ENCODE assay signal across 37 cellular contexts in the genomic region with DNA sequence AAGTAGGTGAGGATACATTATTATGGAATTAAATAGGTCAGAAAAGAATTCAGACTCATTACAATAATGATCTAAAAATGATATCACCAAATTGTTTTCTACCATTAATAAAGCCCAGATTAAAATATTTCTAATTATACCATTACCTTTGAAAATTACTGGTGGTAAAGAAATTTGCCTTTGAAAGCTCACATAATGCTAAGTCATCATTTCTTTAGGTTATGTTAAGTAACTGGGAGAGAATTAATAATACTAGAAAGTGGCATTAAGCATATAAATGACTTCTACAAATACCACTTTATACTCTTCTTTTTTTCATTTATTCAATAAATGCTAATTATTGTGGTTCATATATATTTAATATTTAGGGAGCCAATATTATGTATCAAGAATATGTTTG.
"Had no signal": no experiment of that assay in that cellular context is flagged by ENCODE, and none has a peak within 500 bp of the region (broad histone marks: within the 10 kb centered on the region; RNA-seq: fewer than 3 reads in every experiment).

No MANE protein-coding gene starts in this region.

- DNase-seq: activated B cell treated with CpG ODN at 0.5 μM for 24 hours; activated CD4-positive, alpha-beta memory T cell treated with anti-CD3 and anti-CD28 coated beads for 36 hours; activated CD4-positive, alpha-beta T cell treated with anti-CD3 and anti-CD28 coated beads for 4 hours; activated CD4-positive, alpha-beta T cell treated with anti-CD3 and anti-CD28 coated beads, Interleukin-2, amount 10 ng/mL, durations not matched to agents 24 days and 14 days; activated CD4-positive, alpha-beta T cell treated with anti-CD3 and anti-CD28 coated beads, Interleukin-2, amount 50 U/mL, for 1 hour; activated CD4-positive, alpha-beta T cell treated with anti-CD3 and anti-CD28 coated beads, Interleukin-2, amount 50 U/mL, for 4 hours; activated CD4-positive, CD25-positive, alpha-beta regulatory T cell treated with anti-CD3 and anti-CD28 coated beads, Interleukin-2, amount 50 U/mL, for 72 hours; activated CD8-positive, alpha-beta memory T cell treated with anti-CD3 and anti-CD28 coated beads, Interleukin-2, amount 50 U/mL, for 4 hours; activated CD8-positive, alpha-beta T cell treated with anti-CD3 and anti-CD28 coated beads for 36 hours; activated effector memory CD4-positive, alpha-beta T cell treated with anti-CD3 and anti-CD28 coated beads, Interleukin-2, amount 50 U/mL, for 16 hours; activated gamma-delta T cell treated with Interleukin-2 at 50 U/mL for 16 hours; activated naive CD4-positive, alpha-beta T cell; activated naive CD4-positive, alpha-beta T cell treated with anti-CD3 and anti-CD28 coated beads for 36 hours; activated naive CD4-positive, alpha-beta T cell treated with anti-CD3 and anti-CD28 coated beads, Interleukin-2, amount 50 U/mL, for 16 hours; activated naive CD8-positive, alpha-beta T cell treated with anti-CD3 and anti-CD28 coated beads for 36 hours; activated T-cell treated with anti-CD3 and anti-CD28 coated beads for 4 hours; activated T-cell treated with anti-CD3 and anti-CD28 coated beads, Interleukin-2, amount 50 U/mL, for 1 hour; activated T-cell treated with anti-CD3 and anti-CD28 coated beads, Interleukin-2, amount 50 U/mL, for 4 hours; activated T-cell treated with anti-CD3 and anti-CD28 coated beads, Interleukin-2, amount 50 U/mL, for 72 hours; adrenal gland; amniotic stem cell; caudate nucleus; cerebellar nuclear complex; T-helper 2 cell; T-helper 9 cell had no signal

- H3K4me3 Mint-ChIP-seq: activated B cell treated with CpG ODN at 0.5 μM for 24 hours; activated CD4-positive, alpha-beta memory T cell treated with anti-CD3 and anti-CD28 coated beads for 36 hours; activated CD4-positive, alpha-beta T cell treated with anti-CD3 and anti-CD28 coated beads, Interleukin-2, amount 10 ng/mL, durations not matched to agents 24 days and 14 days; activated CD8-positive, alpha-beta T cell treated with anti-CD3 and anti-CD28 coated beads for 36 hours; activated naive CD4-positive, alpha-beta T cell treated with anti-CD3 and anti-CD28 coated beads for 36 hours; activated naive CD8-positive, alpha-beta T cell treated with anti-CD3 and anti-CD28 coated beads for 36 hours; activated T-cell treated with anti-CD3 and anti-CD28 coated beads, Interleukin-2, amount 50 U/mL, for 4 hours; activated T-cell treated with anti-CD3 and anti-CD28 coated beads, Interleukin-2, amount 50 U/mL, for 72 hours; activated T-helper 1 cell treated with anti-CD3 and anti-CD28 coated beads, Interleukin-12 subunit alpha, Interleukin-12 subunit beta, Interleukin-2, Interleukin-4 antibody, amounts not matched to agents 30 ng/mL and 10 ng/mL and 1 ng/mL, durations not matched to agents 14 hours and 24 hours and 36 hours; activated T-helper 17 cell treated with anti-CD3 and anti-CD28 coated beads, Interleukin-2, amount 50 U/mL, for 72 hours; brain; central memory CD8-positive, alpha-beta T cell; T-helper 1 cell treated with Interleukin-12 subunit alpha and Interleukin-12 subunit beta and Interleukin-4 antibody, amounts not matched to agents 30 μg/mL and 1 μg/mL, for 36 hours; T-helper 2 cell treated with Interferon-gamma antibody and Interleukin-4, amounts not matched to agents 5 μg/mL and 100 μg/mL, for 36 hours had no signal

- H3K9me3 ChIP-seq: adrenal gland, ascending aorta had no signal

- H3K4me1 Mint-ChIP-seq: activated B cell treated with CpG ODN at 0.5 μM for 24 hours; activated CD4-positive, alpha-beta T cell treated with anti-CD3 and anti-CD28 coated beads, Interleukin-2, amount 10 ng/mL, durations not matched to agents 24 days and 14 days; activated naive CD8-positive, alpha-beta T cell treated with anti-CD3 and anti-CD28 coated beads for 36 hours; activated T-helper 17 cell treated with anti-CD3 and anti-CD28 coated beads, Interleukin-2, amount 50 U/mL, for 72 hours; brain; central memory CD8-positive, alpha-beta T cell had no signal

- H3K9me3 Mint-ChIP-seq: activated CD4-positive, alpha-beta memory T cell treated with anti-CD3 and anti-CD28 coated beads for 36 hours; activated CD4-positive, alpha-beta T cell treated with anti-CD3 and anti-CD28 coated beads, Interleukin-2, amount 10 ng/mL, durations not matched to agents 24 days and 14 days; activated CD8-positive, alpha-beta T cell treated with anti-CD3 and anti-CD28 coated beads for 36 hours; activated naive CD4-positive, alpha-beta T cell treated with anti-CD3 and anti-CD28 coated beads for 36 hours; activated naive CD4-positive, alpha-beta T cell treated with anti-CD3 and anti-CD28 coated beads, Interleukin-2, amount 50 U/mL, for 72 hours; activated naive CD8-positive, alpha-beta T cell treated with anti-CD3 and anti-CD28 coated beads for 36 hours; activated T-cell treated with anti-CD3 and anti-CD28 coated beads, Interleukin-2, amount 50 U/mL, for 4 hours; activated T-helper 1 cell treated with anti-CD3 and anti-CD28 coated beads, Interleukin-12 subunit alpha, Interleukin-12 subunit beta, Interleukin-2, Interleukin-4 antibody, amounts not matched to agents 30 ng/mL and 10 ng/mL and 1 ng/mL, durations not matched to agents 14 hours and 24 hours and 36 hours; activated T-helper 17 cell treated with anti-CD3 and anti-CD28 coated beads, Interleukin-2, amount 50 U/mL, for 72 hours; brain; T-helper 1 cell treated with Interleukin-12 subunit alpha and Interleukin-12 subunit beta and Interleukin-4 antibody, amounts not matched to agents 30 μg/mL and 1 μg/mL, for 36 hours; T-helper 2 cell treated with Interferon-gamma antibody and Interleukin-4, amounts not matched to agents 5 μg/mL and 100 μg/mL, for 36 hours had no signal

- ATAC-seq: activated CD8-positive, alpha-beta T cell treated with anti-CD3 and anti-CD28 coated beads for 36 hours; activated naive CD4-positive, alpha-beta T cell treated with anti-CD3 and anti-CD28 coated beads, Interleukin-2, amount 50 U/mL, for 72 hours; activated T-cell treated with anti-CD3 and anti-CD28 coated beads, Interleukin-2, amount 50 U/mL, for 4 hours; activated T-cell treated with anti-CD3 and anti-CD28 coated beads, Interleukin-2, amount 50 U/mL, for 72 hours; activated T-helper 17 cell treated with anti-CD3 and anti-CD28 coated beads, Interleukin-2, amount 50 U/mL, for 72 hours had no signal

- H3K4me1 ChIP-seq: adrenal gland, ascending aorta had no signal

- H3K36me3 Mint-ChIP-seq: activated CD4-positive, alpha-beta memory T cell treated with anti-CD3 and anti-CD28 coated beads for 36 hours; activated naive CD4-positive, alpha-beta T cell treated with anti-CD3 and anti-CD28 coated beads, Interleukin-2, amount 50 U/mL, for 72 hours; activated naive CD8-positive, alpha-beta T cell treated with anti-CD3 and anti-CD28 coated beads for 36 hours; brain had no signal

- H3K27ac Mint-ChIP-seq: activated B cell treated with CpG ODN at 0.5 μM for 24 hours; activated CD4-positive, alpha-beta memory T cell treated with anti-CD3 and anti-CD28 coated beads for 36 hours; activated CD4-positive, alpha-beta T cell treated with anti-CD3 and anti-CD28 coated beads, Interleukin-2, amount 10 ng/mL, durations not matched to agents 24 days and 14 days; activated CD8-positive, alpha-beta T cell treated with anti-CD3 and anti-CD28 coated beads for 36 hours; activated naive CD4-positive, alpha-beta T cell treated with anti-CD3 and anti-CD28 coated beads for 36 hours; activated naive CD4-positive, alpha-beta T cell treated with anti-CD3 and anti-CD28 coated beads, Interleukin-2, amount 50 U/mL, for 72 hours; activated naive CD8-positive, alpha-beta T cell treated with anti-CD3 and anti-CD28 coated beads for 36 hours; activated T-cell treated with anti-CD3 and anti-CD28 coated beads, Interleukin-2, amount 50 U/mL, for 72 hours; activated T-helper 1 cell treated with anti-CD3 and anti-CD28 coated beads, Interleukin-12 subunit alpha, Interleukin-12 subunit beta, Interleukin-2, Interleukin-4 antibody, amounts not matched to agents 30 ng/mL and 10 ng/mL and 1 ng/mL, durations not matched to agents 14 hours and 24 hours and 36 hours; activated T-helper 17 cell treated with anti-CD3 and anti-CD28 coated beads, Interleukin-2, amount 50 U/mL, for 72 hours; brain; T-helper 1 cell treated with Interleukin-12 subunit alpha and Interleukin-12 subunit beta and Interleukin-4 antibody, amounts not matched to agents 30 μg/mL and 1 μg/mL, for 36 hours; T-helper 2 cell treated with Interferon-gamma antibody and Interleukin-4, amounts not matched to agents 5 μg/mL and 100 μg/mL, for 36 hours had no signal

- H3K36me3 ChIP-seq: adrenal gland, ascending aorta, cardiac muscle cell had no signal

- H3K27me3 Mint-ChIP-seq: activated B cell treated with CpG ODN at 0.5 μM for 24 hours; activated CD4-positive, alpha-beta memory T cell treated with anti-CD3 and anti-CD28 coated beads for 36 hours; activated CD4-positive, alpha-beta T cell treated with anti-CD3 and anti-CD28 coated beads, Interleukin-2, amount 10 ng/mL, durations not matched to agents 24 days and 14 days; activated CD8-positive, alpha-beta T cell treated with anti-CD3 and anti-CD28 coated beads for 36 hours; activated naive CD8-positive, alpha-beta T cell treated with anti-CD3 and anti-CD28 coated beads for 36 hours; activated T-helper 17 cell treated with anti-CD3 and anti-CD28 coated beads, Interleukin-2, amount 50 U/mL, for 72 hours; brain; central memory CD8-positive, alpha-beta T cell had no signal

- H3K4me3 ChIP-seq: adrenal gland, ascending aorta, cardiac muscle cell had no signal

- FAIRE-seq: bronchial epithelial cell, TTC549 had no signal

- H3K27me3 ChIP-seq: adrenal gland, ascending aorta, cardiac muscle cell had no signal

- H3K27ac ChIP-seq: adrenal gland, ascending aorta, cardiac muscle cell, VCaP had no signal
